ENCODE assay signal across 14 cellular contexts in genomic region chrX:116239944-116240391, GRCh38.
DNase-seq lines count a peak whose midpoint lies in the region; ATAC-seq and TF ChIP-seq lines count a peak whose summit lies in the region.
"Had no signal": no experiment of that assay in that cellular context is flagged by ENCODE, and none has a peak within 500 bp of the region (broad histone marks: within the 10 kb centered on the region; RNA-seq: fewer than 3 reads in every experiment).

No MANE protein-coding gene starts in this region.

- POLR2A ChIA-PET in naive thymus-derived CD4-positive, alpha-beta T cell (lab: Charles Lee): no interaction called here

- H3K4me3 Mint-ChIP-seq in naive thymus-derived CD4-positive, alpha-beta T cell: no peak overlapping the region
- H3K4me3 Mint-ChIP-seq: activated naive CD8-positive, alpha-beta T cell treated with anti-CD3 and anti-CD28 coated beads, Interleukin-2, amount 10 ng/mL, durations not matched to agents 7 days and 5 days had no signal

- H3K36me3 ChIP-seq in osteoblast (ENCODE audit: insufficient read depth, low read length) (no peaks in the 10 kb centered on the region), left ventricle myocardium inferior (no peaks in the 10 kb centered on the region), H7 (replicated peaks; ENCODE audit: control insufficient read depth, insufficient read depth, low read length) (no peaks in the 10 kb centered on the region)
- no peaks in the 10 kb centered on the region for H3K36me3 ChIP-seq in naive thymus-derived CD4-positive, alpha-beta T cell (ENCODE audit: control insufficient read depth in 2 of 3, insufficient read depth in 3 of 3, low read length in 3 of 3)
- H3K36me3 ChIP-seq: heart right ventricle had no signal

- H3K27ac ChIP-seq in osteoblast (ENCODE audit: low read depth, low read length): peak overlapping the region; percentile 3
- H3K27ac ChIP-seq in naive thymus-derived CD4-positive, alpha-beta T cell (ENCODE audit: low read depth, low read length): no peak overlapping the region
- H3K27ac ChIP-seq in left ventricle myocardium inferior (replicated peaks): no peak overlapping the region
- H3K27ac ChIP-seq: heart right ventricle had no signal

- no peaks in the 10 kb centered on the region for H3K36me3 Mint-ChIP-seq in naive thymus-derived CD4-positive, alpha-beta T cell
- H3K36me3 Mint-ChIP-seq: activated naive CD8-positive, alpha-beta T cell treated with anti-CD3 and anti-CD28 coated beads, Interleukin-2, amount 10 ng/mL, durations not matched to agents 7 days and 5 days had no signal

- H3K9me3 ChIP-seq in osteoblast (ENCODE audit: low read depth, low read length): no peaks in the 10 kb centered on the region
- no peaks in the 10 kb centered on the region for H3K9me3 ChIP-seq in naive thymus-derived CD4-positive, alpha-beta T cell (ENCODE audit: control insufficient read depth in 2 of 3, low read length in 3 of 3)
- peaks cover 4% of the 10 kb centered on the region for H3K9me3 ChIP-seq in left ventricle myocardium inferior (replicated peaks)
- H3K9me3 ChIP-seq: heart right ventricle had no signal

- no peak for ATAC-seq in naive thymus-derived CD4-positive, alpha-beta T cell
- ATAC-seq: heart right ventricle, left ventricle myocardium superior had no signal

- H3K4me2 ChIP-seq in osteoblast (ENCODE audit: insufficient read depth, low read length): peak overlapping the region; percentile 65

- no peaks in the 10 kb centered on the region for H3K4me1 Mint-ChIP-seq in naive thymus-derived CD4-positive, alpha-beta T cell
- H3K4me1 Mint-ChIP-seq: activated naive CD8-positive, alpha-beta T cell treated with anti-CD3 and anti-CD28 coated beads, Interleukin-2, amount 10 ng/mL, durations not matched to agents 7 days and 5 days had no signal

- H4K20me1 ChIP-seq in osteoblast (ENCODE audit: insufficient read depth, low read length): no peaks in the 10 kb centered on the region

- no peak overlapping the region for H3K27ac Mint-ChIP-seq in naive thymus-derived CD4-positive, alpha-beta T cell
- H3K27ac Mint-ChIP-seq: activated naive CD8-positive, alpha-beta T cell treated with anti-CD3 and anti-CD28 coated beads, Interleukin-2, amount 10 ng/mL, durations not matched to agents 7 days and 5 days had no signal

- H2AFZ ChIP-seq in osteoblast (ENCODE audit: low read length): peak overlapping the region; percentile 70

- H3K4me1 ChIP-seq in osteoblast (ENCODE audit: insufficient read depth, low read length): peaks cover 5% of the 10 kb centered on the region
- no peaks in the 10 kb centered on the region for H3K4me1 ChIP-seq in naive thymus-derived CD4-positive, alpha-beta T cell (ENCODE audit: control insufficient read depth in 2 of 2, insufficient read depth in 2 of 2, low read length in 2 of 2)
- no peaks in the 10 kb centered on the region for H3K4me1 ChIP-seq in left ventricle myocardium inferior
- H3K4me1 ChIP-seq: heart right ventricle had no signal

- intact Hi-C loops in naive thymus-derived CD4-positive, alpha-beta T cell (cut with micrococcal nuclease): no loop called here
- intact Hi-C loops in left ventricle myocardium inferior (cut with micrococcal nuclease): no loop called here

- H3K9me3 Mint-ChIP-seq in naive thymus-derived CD4-positive, alpha-beta T cell: peaks cover 0 to 6% (median 0%) of the 10 kb centered on the region in 11 donors

- no peaks in the 10 kb centered on the region for H3K79me2 ChIP-seq in osteoblast (ENCODE audit: insufficient read depth, low read length)

- H3K27me3 ChIP-seq in osteoblast (ENCODE audit: insufficient read depth, low read length) (no peaks in the 10 kb centered on the region), left ventricle myocardium inferior (ENCODE audit: low read depth) (no peaks in the 10 kb centered on the region), H7 (ENCODE audit: control insufficient read depth, insufficient read depth, low read length) (no peaks in the 10 kb centered on the region)
- no peaks in the 10 kb centered on the region for H3K27me3 ChIP-seq in naive thymus-derived CD4-positive, alpha-beta T cell (ENCODE audit: control insufficient read depth in 2 of 2, insufficient read depth in 2 of 2, low read length in 2 of 2)
- H3K27me3 ChIP-seq: heart right ventricle had no signal

- DNase-seq in DMS53 (lab: John Stamatoyannopoulos, UW): peak; percentile 56
- DNase-seq in OCI-M1 (lab: John Stamatoyannopoulos, UW): peak; percentile 66
- peak; percentile 70 for DNase-seq in epithelial cell of esophagus (ENCODE audit: low read depth)
- no peak for DNase-seq in osteoblast (ENCODE audit: insufficient read length, low spot score, missing footprints)
- DNase-seq in naive thymus-derived CD4-positive, alpha-beta T cell: no peak
- no peak for DNase-seq in NCI-H2171 treated with DMSO at 0.1 percent for 48 hours (lab: John Stamatoyannopoulos, UW)
- DNase-seq in left ventricle myocardium inferior: no peak
- DNase-seq in H7: no peak
- DNase-seq: activated naive CD8-positive, alpha-beta T cell treated with anti-CD3 and anti-CD28 coated beads, Interleukin-2, amount 10 ng/mL, durations not matched to agents 7 days and 5 days; heart right ventricle; KBM-7; left ventricle myocardium superior; NCI-H2227 treated with DMSO at 0.1 percent for 48 hours; RPMI8226 had no signal

- TF ChIP-seq CTCF in epithelial cell of esophagus (IDR thresholded peaks at IDR 0.05; ENCODE audit: insufficient read depth, low read depth, low read length, missing control alignments) (no peak), osteoblast (IDR thresholded peaks at IDR 0.05; ENCODE audit: extremely low read depth, low read depth, low read length) (no peak), left ventricle myocardium inferior (IDR thresholded peaks at IDR 0.05; ENCODE audit: borderline replicate concordance) (no peak)

- H3K4me3 ChIP-seq in epithelial cell of esophagus (ENCODE audit: low read length): peak overlapping the region; percentile 11
- peak overlapping the region; percentile 47 for H3K4me3 ChIP-seq in osteoblast (ENCODE audit: insufficient read depth, low read length)
- H3K4me3 ChIP-seq in naive thymus-derived CD4-positive, alpha-beta T cell (ENCODE audit: low read length): no peak overlapping the region
- no peak overlapping the region for H3K4me3 ChIP-seq in left ventricle myocardium inferior
- H3K4me3 ChIP-seq in H7 (ENCODE audit: insufficient read depth, low read depth, low read length): no peak overlapping the region
- H3K4me3 ChIP-seq: heart right ventricle had no signal

- CTCF ChIA-PET in naive thymus-derived CD4-positive, alpha-beta T cell (lab: Charles Lee): no interaction called here

- no peaks in the 10 kb centered on the region for H3K27me3 Mint-ChIP-seq in naive thymus-derived CD4-positive, alpha-beta T cell
- H3K27me3 Mint-ChIP-seq: activated naive CD8-positive, alpha-beta T cell treated with anti-CD3 and anti-CD28 coated beads, Interleukin-2, amount 10 ng/mL, durations not matched to agents 7 days and 5 days had no signal

Comparison
In these comparisons a context has a peak if more than half of its experiments do, and no peak if none do; other contexts are left out.
1. DNase-seq: peak in DMS53 (single experiment), OCI-M1 (single experiment) and epithelial cell of esophagus (single experiment); none in osteoblast (single experiment), naive thymus-derived CD4-positive, alpha-beta T cell (0 of 9), NCI-H2171 treated with DMSO at 0.1 percent for 48 hours (single experiment), left ventricle myocardium inferior (single experiment) and H7 (single experiment).
2. H3K4me3 ChIP-seq: peak in epithelial cell of esophagus (single experiment) and osteoblast (single experiment); none in naive thymus-derived CD4-positive, alpha-beta T cell (single experiment), left ventricle myocardium inferior (single experiment) and H7 (single experiment).